Comparison of ENCODE assay signal across 13 cellular contexts in genomic region chr10:5014936-5015335, GRCh38. TPM values are rescaled to one million over a fixed set of nuclear protein-coding genes. Genes with fewer than 3 reads are reported as not detected.
DNase-seq lines count a peak whose midpoint lies in the region; ATAC-seq, FAIRE-seq and TF ChIP-seq lines count a peak whose summit lies in the region.
"Had no signal": no experiment of that assay in that cellular context is flagged by ENCODE, and none has a peak within 500 bp of the region (broad histone marks: within the 10 kb centered on the region; RNA-seq: fewer than 3 reads in every experiment).

No MANE protein-coding gene starts in this region.

- TF ChIP-seq CTCF in Caco-2 (IDR thresholded peaks at IDR 0.05; ENCODE audit: insufficient read depth in 1 of 2, low read depth in 1 of 2, low read length in 1 of 2, severe bottlenecking in 1 of 2, unreplicated experiment in 1 of 2) (peak; percentile 55 to 67), adrenal gland (IDR thresholded peaks at IDR 0.05) (peak in 5 of 6 experiments; percentile 24 to 42 (median 37)), right lobe of liver (IDR thresholded peaks at IDR 0.05) (peak; percentile 38 to 57 (median 44))
- TF ChIP-seq CTCF in activated CD8-positive, alpha-beta T cell treated with anti-CD3 and anti-CD28 coated beads for 36 hours (IDR thresholded peaks at IDR 0.05): no peak

- H3K9ac ChIP-seq in Karpas-422 (ENCODE audit: low read length): no peak overlapping the region

- H3K27me3 ChIP-seq in Caco-2 (replicated peaks; ENCODE audit: control insufficient read depth, insufficient read depth, low read length): no peaks in the 10 kb centered on the region
- H3K27me3 ChIP-seq in Karpas-422 (ENCODE audit: low read length): no peaks in the 10 kb centered on the region
- H3K27me3 ChIP-seq in adrenal gland: no peaks in the 10 kb centered on the region
- no peaks in the 10 kb centered on the region for H3K27me3 ChIP-seq in right lobe of liver

- no peak overlapping the region for H3K27ac Mint-ChIP-seq in Caco-2 (ENCODE audit: unreplicated experiment)
- no peak overlapping the region for H3K27ac Mint-ChIP-seq in activated CD8-positive, alpha-beta T cell treated with anti-CD3 and anti-CD28 coated beads for 36 hours
- H3K27ac Mint-ChIP-seq: activated naive CD8-positive, alpha-beta T cell; stimulated activated naive CD8-positive, alpha-beta T cell treated with anti-CD3 and anti-CD28 coated beads, Interleukin-15, Interleukin-2, amounts not matched to agents 100 ng/mL and 50 ng/mL, for 24 hours had no signal

- H3K27me3 Mint-ChIP-seq in Caco-2 (ENCODE audit: insufficient read depth, unreplicated experiment): no peaks in the 10 kb centered on the region
- H3K27me3 Mint-ChIP-seq in activated CD8-positive, alpha-beta T cell treated with anti-CD3 and anti-CD28 coated beads for 36 hours: peaks cover 2% of the 10 kb centered on the region

- POLR2A ChIA-PET in Caco-2 (lab: Charles Lee): no interaction called here
- POLR2A ChIA-PET in activated CD8-positive, alpha-beta T cell treated with anti-CD3 and anti-CD28 coated beads for 36 hours (lab: Charles Lee): no interaction called here

- no peak overlapping the region for H3K4me2 ChIP-seq in Karpas-422 (ENCODE audit: low read depth, low read length, poor library complexity, severe bottlenecking)

- no peaks in the 10 kb centered on the region for H3K9me3 ChIP-seq in Caco-2
- no peaks in the 10 kb centered on the region for H3K9me3 ChIP-seq in Karpas-422 (ENCODE audit: low read length)
- no peaks in the 10 kb centered on the region for H3K9me3 ChIP-seq in adrenal gland (replicated peaks in 1 of 3)
- no peaks in the 10 kb centered on the region for H3K9me3 ChIP-seq in right lobe of liver

- H3K27ac ChIP-seq in Karpas-422 (ENCODE audit: low read length) (no peak overlapping the region), adrenal gland (no peak overlapping the region), right lobe of liver (peak overlapping the region in 1 of 3 donors; percentile 40)
- H3K27ac ChIP-seq: epithelial cell of prostate had no signal

- H3K4me3 ChIP-seq in Caco-2 (ENCODE audit: low read depth, low read length): no peak overlapping the region
- no peak overlapping the region for H3K4me3 ChIP-seq in Karpas-422 (ENCODE audit: low read length)
- H3K4me3 ChIP-seq in adrenal gland: no peak overlapping the region
- no peak overlapping the region for H3K4me3 ChIP-seq in right lobe of liver

- no peaks in the 10 kb centered on the region for H3K9me2 ChIP-seq in Karpas-422 (replicated peaks; ENCODE audit: insufficient read depth, low read length)

- ATAC-seq in right lobe of liver: peak; percentile 77 to 88 (median 82)
- ATAC-seq in stimulated activated naive CD8-positive, alpha-beta T cell treated with anti-CD3 and anti-CD28 coated beads, Interleukin-15, Interleukin-2, amounts not matched to agents 100 U/mL and 50 U/mL, for 24 hours: no peak
- ATAC-seq in HG02588 (IDR thresholded peaks at IDR 0.05; ENCODE audit: unreplicated experiment): no peak
- ATAC-seq in activated CD8-positive, alpha-beta T cell treated with anti-CD3 and anti-CD28 coated beads for 36 hours: no peak

- H4K20me1 ChIP-seq in Karpas-422 (ENCODE audit: insufficient read depth, low read depth, low read length): no peaks in the 10 kb centered on the region

- WGBS in adrenal gland, 4 donors: 23 to 36% (median 31%) methylated on average over 1 of the region's 1 CpG
- WGBS in right lobe of liver (ENCODE audit: insufficient coverage, low coverage, low lambda C conversion rate, missing lambda C conversion rate): 38% methylated on average over 1 of the region's 1 CpG

- intact Hi-C loops in Caco-2 (cut with micrococcal nuclease; ENCODE audit: unreplicated experiment) (loop anchor here (1.0 to 5.0 kb wide), 4 partner anchors 79 to 419 kb away; partner anchors contain the start of gene AKR1C3), adrenal gland (cut with DNase I) (loop anchor here (10.0 kb wide), 2 partner anchors 80 to 270 kb away; partner anchors contain the start of gene AKR1C3 (in 1 of the 2)), right lobe of liver (cut with DNase I) (no loop called here)
- intact Hi-C loops in activated CD8-positive, alpha-beta T cell treated with anti-CD3 and anti-CD28 coated beads for 36 hours (cut with micrococcal nuclease): no loop called here

- TF ChIP-seq POLR2A in adrenal gland (IDR thresholded peaks at IDR 0.05) (no peak), right lobe of liver (IDR thresholded peaks at IDR 0.05) (no peak)

- H3K36me3 ChIP-seq in Caco-2 (ENCODE audit: control insufficient read depth, insufficient read depth, low read length): 0 out of 2 replicates have a peak, but pooled peaks cover 1% of the 10 kb centered on the region
- H3K36me3 ChIP-seq in Karpas-422 (ENCODE audit: insufficient read depth, low read length): no peaks in the 10 kb centered on the region
- H3K36me3 ChIP-seq in adrenal gland (replicated peaks in 1 of 2): no peaks in the 10 kb centered on the region
- no peaks in the 10 kb centered on the region for H3K36me3 ChIP-seq in right lobe of liver

- no peaks in the 10 kb centered on the region for H3K36me3 Mint-ChIP-seq in Caco-2 (ENCODE audit: insufficient read depth, unreplicated experiment)
- no peaks in the 10 kb centered on the region for H3K36me3 Mint-ChIP-seq in activated CD8-positive, alpha-beta T cell treated with anti-CD3 and anti-CD28 coated beads for 36 hours (ENCODE audit: low read depth)
- H3K36me3 Mint-ChIP-seq: activated naive CD8-positive, alpha-beta T cell had no signal

- no peaks in the 10 kb centered on the region for H3K4me1 Mint-ChIP-seq in Caco-2 (ENCODE audit: low read depth, unreplicated experiment)
- no peaks in the 10 kb centered on the region for H3K4me1 Mint-ChIP-seq in activated CD8-positive, alpha-beta T cell treated with anti-CD3 and anti-CD28 coated beads for 36 hours (ENCODE audit: low read depth)

- H3K4me3 Mint-ChIP-seq in Caco-2 (ENCODE audit: unreplicated experiment): no peak overlapping the region
- no peak overlapping the region for H3K4me3 Mint-ChIP-seq in activated CD8-positive, alpha-beta T cell treated with anti-CD3 and anti-CD28 coated beads for 36 hours
- H3K4me3 Mint-ChIP-seq: activated naive CD8-positive, alpha-beta T cell; stimulated activated naive CD8-positive, alpha-beta T cell treated with anti-CD3 and anti-CD28 coated beads, Interleukin-15, Interleukin-2, amounts not matched to agents 100 ng/mL and 50 ng/mL, for 24 hours had no signal

- 0 out of 2 replicates have a peak, but pooled peaks cover 1% of the 10 kb centered on the region for H3K4me1 ChIP-seq in Caco-2
- no peaks in the 10 kb centered on the region for H3K4me1 ChIP-seq in Karpas-422 (ENCODE audit: low read length)
- H3K4me1 ChIP-seq in adrenal gland (replicated peaks in 1 of 2): peaks cover 7 to 9% of the 10 kb centered on the region in 2 donors
- peaks cover 0 to 38% (median 2%) of the 10 kb centered on the region in 4 donors for H3K4me1 ChIP-seq in right lobe of liver

- H3K79me2 ChIP-seq in Karpas-422 (ENCODE audit: low read length): no peaks in the 10 kb centered on the region

- no peaks in the 10 kb centered on the region for H3K9me3 Mint-ChIP-seq in Caco-2 (ENCODE audit: unreplicated experiment)
- H3K9me3 Mint-ChIP-seq in activated CD8-positive, alpha-beta T cell treated with anti-CD3 and anti-CD28 coated beads for 36 hours: no peaks in the 10 kb centered on the region
- H3K9me3 Mint-ChIP-seq: stimulated activated naive CD8-positive, alpha-beta T cell treated with anti-CD3 and anti-CD28 coated beads, Interleukin-15, Interleukin-2, amounts not matched to agents 100 ng/mL and 50 ng/mL, for 24 hours had no signal

- BruUV-seq in Caco-2 (replicated peaks; lab: Mats Ljungman, UMichigan): no TSS peak

- DNase-seq in Caco-2 (peak; percentile 48 to 60), Karpas-422 (peak; percentile 44), adrenal gland (peak in 3 of 7 donors; percentile 13 to 33 (median 28)), right lobe of liver (no peak), urothelium cell line (ENCODE audit: low spot score) (no peak)
- DNase-seq in stimulated activated naive CD8-positive, alpha-beta T cell treated with anti-CD3 and anti-CD28 coated beads, Interleukin-15, Interleukin-2, amounts not matched to agents 100 U/mL and 50 U/mL, for 24 hours: no peak
- DNase-seq in activated CD8-positive, alpha-beta T cell treated with anti-CD3 and anti-CD28 coated beads for 36 hours: no peak
- DNase-seq: activated CD4-positive, CD25-positive, alpha-beta regulatory T cell treated with anti-CD3 and anti-CD28 coated beads, Interleukin-2, amount 50 U/mL, for 72 hours; GF-D8 had no signal

- CTCF ChIA-PET in Caco-2 (lab: Charles Lee): no interaction called here
- CTCF ChIA-PET in activated CD8-positive, alpha-beta T cell treated with anti-CD3 and anti-CD28 coated beads for 36 hours (lab: Charles Lee): no interaction called here

- no peak overlapping the region for H2AFZ ChIP-seq in Karpas-422 (ENCODE audit: low read length)

- FAIRE-seq in urothelium cell line (lab: Jason Lieb, UNC): no peak

RNA-seq across cellular contexts. Expression of gene AKR1C2, which starts 11.3 kb away (rescaled TPM):
- 28.8 and 41.7 TPM in 2 replicates for total RNA-seq in Caco-2 (2022)
- not detected in 2 replicates for total RNA-seq in Karpas-422 (2014; rRNA removed; shearing (Covaris generic); ENCODE audit: low replicate concordance)
- total RNA-seq in adrenal gland: 10 to 100 TPM in 4 of 8 donors, 1 to 10 TPM in 4; 4.1 to 27.4 (median 9.5) TPM
- polyA plus RNA-seq in adrenal gland: 10 to 100 TPM in 2 of 3 donors, 1 to 10 TPM in 1; 9.7 to 23.8 (median 11.9) TPM
- 1,000 to 10,000 TPM in 2 of 6 experiments, 100 to 1,000 TPM in 4; 203 to 2,018 (median 421) TPM for total RNA-seq in right lobe of liver
- total RNA-seq in activated CD8-positive, alpha-beta T cell treated with anti-CD3 and anti-CD28 coated beads for 36 hours: not detected

RNA-seq across cellular contexts. Expression of gene AKR1C1, which starts 51.7 kb away (rescaled TPM):
- 27.1 and 28.4 TPM in 2 replicates for total RNA-seq in Caco-2 (2022)
- not detected in 2 replicates for total RNA-seq in Karpas-422 (2014; rRNA removed; shearing (Covaris generic); ENCODE audit: low replicate concordance)
- total RNA-seq in adrenal gland: 10 to 100 TPM in 3 of 8 donors, 1 to 10 TPM in 5; 5.3 to 22.6 (median 7.4) TPM
- 10 to 100 TPM in 2 of 3 donors, 1 to 10 TPM in 1; 9.9 to 14.8 (median 14.2) TPM for polyA plus RNA-seq in adrenal gland
- total RNA-seq in right lobe of liver: 1,000 to 10,000 TPM in 1 of 6 experiments, 100 to 1,000 TPM in 5; 347 to 1,090 (median 533) TPM
- under 1 TPM; 0.45 to 0.56 TPM for total RNA-seq in activated CD8-positive, alpha-beta T cell treated with anti-CD3 and anti-CD28 coated beads for 36 hours

Comparison
In these comparisons a context has a peak if more than half of its experiments do, and no peak if none do; other contexts are left out.
1. DNase-seq: peak in Caco-2 (2 of 2) and Karpas-422 (single experiment); none in right lobe of liver (0 of 3), stimulated activated naive CD8-positive, alpha-beta T cell treated with anti-CD3 and anti-CD28 coated beads, Interleukin-15, Interleukin-2, amounts not matched to agents 100 U/mL and 50 U/mL, for 24 hours (single experiment), activated CD8-positive, alpha-beta T cell treated with anti-CD3 and anti-CD28 coated beads for 36 hours (single experiment) and urothelium cell line (single experiment).
2. ATAC-seq: peak in right lobe of liver (4 of 4); none in stimulated activated naive CD8-positive, alpha-beta T cell treated with anti-CD3 and anti-CD28 coated beads, Interleukin-15, Interleukin-2, amounts not matched to agents 100 U/mL and 50 U/mL, for 24 hours (single experiment), HG02588 (single experiment) and activated CD8-positive, alpha-beta T cell treated with anti-CD3 and anti-CD28 coated beads for 36 hours (single experiment).
3. RNA of gene AKR1C1, which starts 51.7 kb away (total RNA-seq): 347 to 1,090 TPM in right lobe of liver; 27.1 to 28.4 TPM in Caco-2, 5.3 to 22.6 TPM in adrenal gland, 0.45 to 0.56 TPM in activated CD8-positive, alpha-beta T cell treated with anti-CD3 and anti-CD28 coated beads for 36 hours and not detected in Karpas-422; every median in the first group is over 10 times any median in the second.
4. intact Hi-C loops: an anchor here in Caco-2 (1.0 to 5.0 kb wide) and adrenal gland (10.0 kb wide); none called in right lobe of liver and activated CD8-positive, alpha-beta T cell treated with anti-CD3 and anti-CD28 coated beads for 36 hours.